Comparison of ENCODE assay signal across 10 cellular contexts in the genomic region with DNA sequence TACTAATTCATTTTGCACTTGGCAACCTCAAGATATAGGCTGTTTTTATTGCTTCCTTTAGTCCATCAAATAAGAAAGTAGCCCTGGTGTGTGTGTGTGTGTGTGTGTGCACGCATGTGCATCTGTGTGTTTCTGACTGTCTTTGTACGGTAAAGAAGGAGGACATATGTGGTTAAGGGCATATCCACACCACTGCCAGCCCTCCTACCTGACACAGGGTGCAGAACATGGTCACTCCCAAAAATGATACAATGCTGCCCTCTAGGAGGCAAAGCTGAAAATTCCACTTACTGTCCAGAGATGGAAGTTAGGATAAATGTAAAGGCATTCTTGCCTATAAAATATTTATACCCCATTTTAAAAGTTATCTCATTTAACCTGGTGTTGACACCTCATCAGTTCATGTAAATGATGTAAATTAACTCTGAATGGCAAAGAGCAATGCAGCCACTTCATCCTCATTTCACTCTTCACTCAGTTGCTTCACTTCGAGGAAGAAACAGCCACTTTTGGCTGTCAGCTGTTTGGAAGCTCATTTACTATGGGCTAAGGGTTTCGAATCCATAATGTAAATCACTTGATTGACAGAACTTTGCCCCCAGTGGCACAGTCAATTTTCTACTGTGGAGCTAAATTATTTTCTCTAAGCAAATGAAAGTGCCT.
DNase-seq lines count a peak whose midpoint lies in the region; ATAC-seq and TF ChIP-seq lines count a peak whose summit lies in the region.
"Had no signal": no experiment of that assay in that cellular context is flagged by ENCODE, and none has a peak within 500 bp of the region (broad histone marks: within the 10 kb centered on the region; RNA-seq: fewer than 3 reads in every experiment).

No MANE protein-coding gene starts in this region.

- H3K79me1 ChIP-seq in mesenchymal stem cell (replicated peaks; ENCODE audit: low read length, poor library complexity, severe bottlenecking): no peaks in the 10 kb centered on the region

- no peaks in the 10 kb centered on the region for H3K4me1 ChIP-seq in KMS-11 (ENCODE audit: low read depth, poor library complexity, severe bottlenecking)
- H3K4me1 ChIP-seq in mesenchymal stem cell (ENCODE audit: control insufficient read depth, insufficient read depth, low read depth, low read length): peaks cover 1% of the 10 kb centered on the region
- H3K4me1 ChIP-seq: BLaER1 had no signal

- H2BK12ac ChIP-seq in mesenchymal stem cell (ENCODE audit: low read length in 2 of 2): no peak overlapping the region

- H3K18ac ChIP-seq in mesenchymal stem cell (ENCODE audit: low read depth in 1 of 2, low read length in 2 of 2): no peak overlapping the region

- H3K9me3 Mint-ChIP-seq in activated CD8-positive, alpha-beta memory T cell treated with anti-CD3 and anti-CD28 coated beads, Interleukin-2, amount 10 ng/mL, durations not matched to agents 7 days and 5 days (ENCODE audit: low read depth): no peaks in the 10 kb centered on the region

- WGBS in mesenchymal stem cell: 40% methylated on average over 3 of the region's 4 CpGs

- H2AK5ac ChIP-seq in mesenchymal stem cell (ENCODE audit: low read length, severe bottlenecking): no peak overlapping the region

- no peak overlapping the region for H3K4me3 Mint-ChIP-seq in activated CD8-positive, alpha-beta memory T cell treated with anti-CD3 and anti-CD28 coated beads, Interleukin-2, amount 10 ng/mL, durations not matched to agents 7 days and 5 days
- H3K4me3 Mint-ChIP-seq: activated naive CD8-positive, alpha-beta T cell had no signal

- no peak overlapping the region for H4K91ac ChIP-seq in mesenchymal stem cell (ENCODE audit: low read length)

- H3K9ac ChIP-seq in KMS-11 (no peak overlapping the region), mesenchymal stem cell (ENCODE audit: low read length) (no peak overlapping the region)
- H3K9ac ChIP-seq: BLaER1 had no signal

- H3K4me2 ChIP-seq in KMS-11: no peak overlapping the region
- H3K4me2 ChIP-seq in mesenchymal stem cell (ENCODE audit: low read length, poor library complexity, severe bottlenecking): no peak overlapping the region
- H3K4me2 ChIP-seq: BLaER1 had no signal

- H3K4me1 Mint-ChIP-seq in activated CD8-positive, alpha-beta memory T cell treated with anti-CD3 and anti-CD28 coated beads, Interleukin-2, amount 10 ng/mL, durations not matched to agents 7 days and 5 days: no peaks in the 10 kb centered on the region

- H4K20me1 ChIP-seq in KMS-11 (ENCODE audit: insufficient read depth): no peaks in the 10 kb centered on the region
- H4K20me1 ChIP-seq: BLaER1 had no signal

- peak; percentile 35 to 81 for DNase-seq in NCI-H524 (lab: John Stamatoyannopoulos, UW)
- no peak for DNase-seq in NCI-H524 treated with DMSO at 0.1 percent for 48 hours (lab: John Stamatoyannopoulos, UW)
- DNase-seq in OCI-M1 (lab: John Stamatoyannopoulos, UW): peak; percentile 80
- DNase-seq in dorsolateral prefrontal cortex: peak in 3 of 10 donors; percentile 27 to 59 (median 58)
- DNase-seq in mesenchymal stem cell: peak; percentile 52
- DNase-seq in activated CD8-positive, alpha-beta memory T cell treated with anti-CD3 and anti-CD28 coated beads, Interleukin-2, amount 10 ng/mL, durations not matched to agents 7 days and 5 days: no peak

- CTCF ChIA-PET in activated CD8-positive, alpha-beta memory T cell treated with anti-CD3 and anti-CD28 coated beads, Interleukin-2, amount 10 ng/mL, durations not matched to agents 7 days and 5 days (lab: Charles Lee): interaction anchor here (0.7 kb wide), 1 partner anchor 359 kb away, joined by 3 read pairs; no protein-coding TSS in a partner anchor

- no peak overlapping the region for H2BK5ac ChIP-seq in mesenchymal stem cell (ENCODE audit: low read depth, low read length, poor library complexity, severe bottlenecking)

- H3K36me3 Mint-ChIP-seq in activated CD8-positive, alpha-beta memory T cell treated with anti-CD3 and anti-CD28 coated beads, Interleukin-2, amount 10 ng/mL, durations not matched to agents 7 days and 5 days: no peaks in the 10 kb centered on the region
- H3K36me3 Mint-ChIP-seq: activated naive CD8-positive, alpha-beta T cell had no signal

- H3K23ac ChIP-seq in mesenchymal stem cell (ENCODE audit: low read length in 2 of 2): no peak overlapping the region

- H4K8ac ChIP-seq in mesenchymal stem cell (ENCODE audit: low read length): no peak overlapping the region

- no peak overlapping the region for H2BK120ac ChIP-seq in mesenchymal stem cell (ENCODE audit: low read depth, low read length)

- H2BK15ac ChIP-seq in mesenchymal stem cell (ENCODE audit: low read depth, poor library complexity, severe bottlenecking): no peak overlapping the region

- H3K27ac Mint-ChIP-seq in activated CD8-positive, alpha-beta memory T cell treated with anti-CD3 and anti-CD28 coated beads, Interleukin-2, amount 10 ng/mL, durations not matched to agents 7 days and 5 days: no peak overlapping the region
- H3K27ac Mint-ChIP-seq: activated naive CD8-positive, alpha-beta T cell had no signal

- no peak overlapping the region for H3K14ac ChIP-seq in mesenchymal stem cell (ENCODE audit: low read length in 2 of 2)

- intact Hi-C loops in dorsolateral prefrontal cortex (cut with DNase I): loop anchor here in 1 of 2 donors (10.0 kb wide), 1 partner anchor 662 kb away; a partner anchor contains a TSS

- peak; percentile 60 for ATAC-seq in GM21515 (IDR thresholded peaks at IDR 0.05; ENCODE audit: unreplicated experiment)
- no peak for ATAC-seq in activated CD8-positive, alpha-beta memory T cell treated with anti-CD3 and anti-CD28 coated beads, Interleukin-2, amount 10 ng/mL, durations not matched to agents 7 days and 5 days

- TF ChIP-seq CTCF in KMS-11 (conservative IDR thresholded peaks at IDR 0.05; ENCODE audit: low read depth, low read length) (peak; percentile 56), dorsolateral prefrontal cortex (IDR thresholded peaks at IDR 0.05 in 54 of 56, conservative IDR thresholded peaks at IDR 0.05 in 2 of 56; ENCODE audit: low read depth in 1 of 56, partially characterized antibody in 56 of 56) (peak; percentile 41 to 85 (median 68))

- no peak overlapping the region for H3K4me3 ChIP-seq in KMS-11 (IDR thresholded peaks at IDR 0.05; ENCODE audit: insufficient read depth, low read depth, low read length)
- H3K4me3 ChIP-seq in dorsolateral prefrontal cortex: no peak overlapping the region
- no peak overlapping the region for H3K4me3 ChIP-seq in mesenchymal stem cell (ENCODE audit: insufficient read depth in 1 of 2, low read depth in 1 of 2, low read length in 2 of 2)
- H3K4me3 ChIP-seq: BLaER1 had no signal

- no peaks in the 10 kb centered on the region for H3K9me3 ChIP-seq in mesenchymal stem cell (ENCODE audit: control insufficient read depth, low read length)

- no peaks in the 10 kb centered on the region for H3K27me3 ChIP-seq in KMS-11 (ENCODE audit: insufficient read depth, low read depth)
- no peaks in the 10 kb centered on the region for H3K27me3 ChIP-seq in dorsolateral prefrontal cortex
- peaks cover 0 to 11% of the 10 kb centered on the region in 2 experiments for H3K27me3 ChIP-seq in mesenchymal stem cell (ENCODE audit: control insufficient read depth in 1 of 2, insufficient read depth in 1 of 2, low read length in 2 of 2)
- H3K27me3 ChIP-seq: BLaER1 had no signal

- no peaks in the 10 kb centered on the region for H3K79me2 ChIP-seq in KMS-11 (ENCODE audit: insufficient read depth, low read depth)

- H2AFZ ChIP-seq in KMS-11 (ENCODE audit: low read depth): no peak overlapping the region
- H2AFZ ChIP-seq in mesenchymal stem cell (ENCODE audit: low read depth, low read length): no peak overlapping the region

- H3K27me3 Mint-ChIP-seq in activated CD8-positive, alpha-beta memory T cell treated with anti-CD3 and anti-CD28 coated beads, Interleukin-2, amount 10 ng/mL, durations not matched to agents 7 days and 5 days: no peaks in the 10 kb centered on the region
- H3K27me3 Mint-ChIP-seq: activated naive CD8-positive, alpha-beta T cell had no signal

- no peaks in the 10 kb centered on the region for H3K36me3 ChIP-seq in KMS-11 (ENCODE audit: insufficient read depth)
- peaks cover 0 to 5% of the 10 kb centered on the region in 2 experiments for H3K36me3 ChIP-seq in mesenchymal stem cell (ENCODE audit: control insufficient read depth in 1 of 2, insufficient read depth in 2 of 2, low read depth in 1 of 2, low read length in 2 of 2)
- H3K36me3 ChIP-seq: BLaER1 had no signal

- no peak overlapping the region for H3K4ac ChIP-seq in mesenchymal stem cell (ENCODE audit: low read depth in 1 of 2, low read length in 2 of 2)

- H3K27ac ChIP-seq in KMS-11 (no peak overlapping the region), dorsolateral prefrontal cortex (no peak overlapping the region), mesenchymal stem cell (ENCODE audit: low read length, poor library complexity, severe bottlenecking) (no peak overlapping the region)
- H3K27ac ChIP-seq: BLaER1 had no signal

Comparison
In these comparisons a context has a peak if more than half of its experiments do, and no peak if none do; other contexts are left out.
1. DNase-seq: peak in NCI-H524 (2 of 2), OCI-M1 (single experiment) and mesenchymal stem cell (single experiment); none in NCI-H524 treated with DMSO at 0.1 percent for 48 hours (single experiment) and activated CD8-positive, alpha-beta memory T cell treated with anti-CD3 and anti-CD28 coated beads, Interleukin-2, amount 10 ng/mL, durations not matched to agents 7 days and 5 days (single experiment).